10 cellular contexts compared by ENCODE assay signal in the genomic region with DNA sequence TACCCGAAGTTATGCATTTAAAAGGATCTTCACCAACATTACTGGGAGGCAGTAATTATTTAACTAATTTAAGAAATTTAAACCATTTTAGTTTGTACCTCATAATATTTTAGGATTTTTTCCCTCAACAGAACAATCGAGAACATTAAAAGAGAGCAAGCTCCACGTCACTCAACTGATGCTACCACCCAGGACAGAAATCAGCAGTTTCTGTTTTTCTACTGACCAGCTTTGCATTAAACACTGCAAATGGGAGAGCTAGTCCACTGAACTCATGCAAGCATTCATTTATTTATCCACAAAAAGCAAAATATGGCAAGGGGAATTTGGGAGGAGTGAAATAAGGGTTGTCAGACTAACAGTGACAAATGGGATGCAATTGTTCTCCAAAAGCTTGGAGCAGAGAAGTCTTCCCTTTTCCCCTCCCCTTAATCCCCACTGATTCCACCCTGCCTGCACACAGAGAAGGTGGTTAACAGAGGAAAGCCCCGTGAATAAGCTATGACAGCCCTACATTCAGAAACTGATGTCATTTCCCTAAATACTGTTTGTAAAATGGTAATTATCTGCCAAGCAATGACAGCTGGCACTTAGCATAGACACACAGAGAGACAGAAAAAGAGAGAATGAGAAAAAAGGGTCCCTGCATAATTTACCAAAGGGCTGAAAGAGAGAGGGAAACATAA.
DNase-seq lines count a peak whose midpoint lies in the region; ATAC-seq, FAIRE-seq and TF ChIP-seq lines count a peak whose summit lies in the region.
"Had no signal": no experiment of that assay in that cellular context is flagged by ENCODE, and none has a peak within 500 bp of the region (broad histone marks: within the 10 kb centered on the region; RNA-seq: fewer than 3 reads in every experiment).

No MANE protein-coding gene starts in this region.

- H3K4me3 ChIP-seq in BE2C (ENCODE audit: low read depth, low read length): no peak overlapping the region
- no peak overlapping the region for H3K4me3 ChIP-seq in left ventricle myocardium inferior
- H3K4me3 ChIP-seq: skin epidermis had no signal

- DNase-seq in GM18507 (ENCODE audit: extremely low spot score, insufficient read length, low read depth): no peak
- DNase-seq in NCI-H526 (lab: John Stamatoyannopoulos, UW): peak; percentile 11 to 53
- DNase-seq in BE2C: no peak
- no peak for DNase-seq in MV-4-11 (lab: John Stamatoyannopoulos, UW)
- DNase-seq in SIG-M5 (lab: John Stamatoyannopoulos, UW): no peak
- DNase-seq in left ventricle myocardium inferior: no peak
- DNase-seq: activated CD4-positive, alpha-beta T cell treated with anti-CD3 and anti-CD28 coated beads, Interleukin-2, amount 10 ng/mL, durations not matched to agents 7 days and 5 days had no signal

- no peaks in the 10 kb centered on the region for H3K9me3 ChIP-seq in BE2C
- no peaks in the 10 kb centered on the region for H3K9me3 ChIP-seq in left ventricle myocardium inferior (replicated peaks)

- FAIRE-seq in GM18507 (lab: Jason Lieb, UNC): peak; percentile 67

- no peak overlapping the region for H3K27ac ChIP-seq in left ventricle myocardium inferior (replicated peaks)
- H3K27ac ChIP-seq: skin epidermis had no signal

- H3K36me3 ChIP-seq in BE2C (no peaks in the 10 kb centered on the region), left ventricle myocardium inferior (no peaks in the 10 kb centered on the region)

- peak; percentile 72 for ATAC-seq in GM21423 (IDR thresholded peaks at IDR 0.05; ENCODE audit: unreplicated experiment)
- ATAC-seq in HG03108 (IDR thresholded peaks at IDR 0.05; ENCODE audit: unreplicated experiment): peak; percentile 81

- H3K4me1 ChIP-seq in BE2C (no peaks in the 10 kb centered on the region), left ventricle myocardium inferior (no peaks in the 10 kb centered on the region)

- no peak for TF ChIP-seq CTCF in BE2C (IDR thresholded peaks at IDR 0.05; ENCODE audit: low read depth, low read length)
- TF ChIP-seq CTCF in left ventricle myocardium inferior (IDR thresholded peaks at IDR 0.05; ENCODE audit: borderline replicate concordance): no peak

- H3K27me3 ChIP-seq in BE2C (no peaks in the 10 kb centered on the region), left ventricle myocardium inferior (ENCODE audit: low read depth) (no peaks in the 10 kb centered on the region)

- intact Hi-C loops in left ventricle myocardium inferior (cut with micrococcal nuclease): no loop called here

Comparison
In these comparisons a context has a peak if more than half of its experiments do, and no peak if none do; other contexts are left out.
1. DNase-seq: peak in NCI-H526 (2 of 2); none in GM18507 (single experiment), BE2C (single experiment), MV-4-11 (single experiment), SIG-M5 (single experiment) and left ventricle myocardium inferior (single experiment).